14 cellular contexts compared by ENCODE assay signal in the genomic region with DNA sequence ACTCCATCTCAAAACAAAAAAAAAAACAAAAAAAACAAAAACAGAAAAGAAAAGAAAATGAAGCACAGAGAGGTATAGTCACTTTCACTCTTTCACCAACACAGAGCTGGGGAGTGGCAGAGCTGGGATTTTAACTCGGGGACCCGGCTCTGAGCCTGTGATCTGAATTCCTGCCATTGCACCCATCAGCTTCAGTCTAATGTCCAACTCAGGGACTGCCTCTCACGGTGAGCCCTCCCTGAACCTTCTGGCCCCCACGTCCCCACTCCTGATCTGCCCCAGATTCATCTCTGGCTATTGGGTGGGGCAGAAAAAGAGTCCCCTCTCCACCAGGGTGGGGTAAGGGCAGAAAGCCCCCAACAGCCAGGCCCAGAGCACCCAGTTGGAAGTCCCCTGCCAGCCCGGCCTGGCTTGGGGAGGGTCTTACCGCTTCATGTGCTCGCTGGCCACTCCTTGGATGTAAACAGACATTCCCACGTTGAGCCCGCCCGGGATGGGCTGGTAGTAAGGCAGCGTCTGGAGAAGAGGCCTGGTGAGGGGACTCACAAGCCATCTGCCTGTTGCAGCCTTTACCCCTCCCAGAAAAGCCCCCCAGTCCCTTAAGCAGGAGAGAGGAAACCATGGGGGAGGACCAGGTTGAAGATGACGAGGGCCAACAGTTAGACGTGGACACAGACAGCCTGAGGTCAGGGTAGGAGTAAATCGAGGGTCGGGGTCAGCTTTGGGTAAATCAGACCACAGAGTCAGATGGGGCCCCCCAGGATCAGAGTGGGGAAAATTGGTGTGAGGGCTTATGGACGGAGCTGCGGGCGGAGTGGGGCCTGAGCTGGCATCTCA. TPM values are rescaled to one million over a fixed set of nuclear protein-coding genes. Genes with fewer than 3 reads are reported as not detected.
DNase-seq lines count a peak whose midpoint lies in the region; ATAC-seq, FAIRE-seq and TF ChIP-seq lines count a peak whose summit lies in the region.
"Had no signal": no experiment of that assay in that cellular context is flagged by ENCODE, and none has a peak within 500 bp of the region (broad histone marks: within the 10 kb centered on the region; RNA-seq: fewer than 3 reads in every experiment).

No MANE protein-coding gene starts in this region.

- H3K4me1 ChIP-seq in body of pancreas (peaks cover 15% of the 10 kb centered on the region), pancreas (peaks cover 0 to 10% (median 9%) of the 10 kb centered on the region in 3 donors), trophoblast cell (ENCODE audit: control insufficient read depth in 1 of 2, insufficient read depth in 2 of 2, low read length in 2 of 2) (no peaks in the 10 kb centered on the region), PC-3 (ENCODE audit: insufficient read depth, low read length) (no peaks in the 10 kb centered on the region)

- WGBS in body of pancreas, 2 donors, result 64 to 75% methylated on average over 13 to 18 of the region's 18 CpGs
- 77 to 78% methylated on average over 18 of the region's 18 CpGs for WGBS in pancreas, 2 donors
- no CpG with 5 or more reads among the region's 18 CpGs for WGBS in trophoblast cell (ENCODE audit: extremely low coverage, insufficient coverage, insufficient read length)

- no peak overlapping the region for H2AFZ ChIP-seq in trophoblast cell (ENCODE audit: insufficient read depth, low read length, poor library complexity)
- H2AFZ ChIP-seq in PC-3 (ENCODE audit: low read length), result no peak overlapping the region

- no peak overlapping the region for H2BK5ac ChIP-seq in trophoblast cell (ENCODE audit: low read depth, low read length, poor library complexity)

- H3K18ac ChIP-seq in trophoblast cell (ENCODE audit: low read length), result no peak overlapping the region

- no peaks in the 10 kb centered on the region for H4K20me1 ChIP-seq in PC-3 (ENCODE audit: low read length)

- H3K27me3 ChIP-seq in body of pancreas (no peaks in the 10 kb centered on the region), pancreas (no peaks in the 10 kb centered on the region), trophoblast cell (ENCODE audit: insufficient read depth, low read length) (no peaks in the 10 kb centered on the region), PC-3 (ENCODE audit: low read length) (no peaks in the 10 kb centered on the region)

- POLR2A ChIA-PET in PC-3 (lab: Charles Lee; ENCODE audit: unreplicated experiment), result interaction anchor here (0.6 kb wide), 1 partner anchor 13 kb away, joined by 7 read pairs; no protein-coding TSS in a partner anchor

- H4K12ac ChIP-seq in trophoblast cell (ENCODE audit: low read depth, low read length), result no peak overlapping the region

- no peak overlapping the region for H2BK12ac ChIP-seq in trophoblast cell (ENCODE audit: low read length)

- H3K4ac ChIP-seq in trophoblast cell (ENCODE audit: low read depth, low read length), result no peak overlapping the region

- ATAC-seq in body of pancreas, result no peak
- no peak for ATAC-seq in pancreas
- no peak for ATAC-seq in PC-3

- H3K9ac ChIP-seq in trophoblast cell (ENCODE audit: low read length) (no peak overlapping the region), PC-3 (ENCODE audit: low read length) (no peak overlapping the region)

- H4K8ac ChIP-seq in trophoblast cell (ENCODE audit: low read depth, low read length), result no peak overlapping the region

- no peak for FAIRE-seq in pancreas (lab: Jason Lieb, UNC)

- no peak overlapping the region for H3K23ac ChIP-seq in trophoblast cell (ENCODE audit: low read length)

- H2BK120ac ChIP-seq in trophoblast cell (ENCODE audit: insufficient read depth, low read length, poor library complexity), result no peak overlapping the region

- H3F3A ChIP-seq in PC-3 (ENCODE audit: low read length, unreplicated experiment), result no peaks in the 10 kb centered on the region

- TF ChIP-seq POLR2A in body of pancreas (IDR thresholded peaks at IDR 0.05), result no peak

- TF ChIP-seq CTCF in body of pancreas (IDR thresholded peaks at IDR 0.05), result no peak
- TF ChIP-seq CTCF in pancreas (IDR thresholded peaks at IDR 0.05), result no peak
- no peak for TF ChIP-seq CTCF in PC-3 (conservative IDR thresholded peaks at IDR 0.05; ENCODE audit: low read depth, low read length)

- H3K9me3 ChIP-seq in body of pancreas (no peaks in the 10 kb centered on the region), pancreas (no peaks in the 10 kb centered on the region), trophoblast cell (ENCODE audit: insufficient read depth, low read depth, low read length) (no peaks in the 10 kb centered on the region), PC-3 (ENCODE audit: low read length) (no peaks in the 10 kb centered on the region)

- H3K4me2 ChIP-seq in trophoblast cell (ENCODE audit: low read length) (no peak overlapping the region), PC-3 (ENCODE audit: low read length) (no peak overlapping the region)

- H3K4me3 ChIP-seq in body of pancreas, result no peak overlapping the region
- H3K4me3 ChIP-seq in pancreas, result peak overlapping the region in 2 of 4 donors; percentile 24 to 29
- H3K4me3 ChIP-seq in trophoblast cell (ENCODE audit: low read depth, low read length), result no peak overlapping the region
- no peak overlapping the region for H3K4me3 ChIP-seq in PC-3 (ENCODE audit: low read length)

- no TSS peak for BruUV-seq in PC-3 (replicated peaks; lab: Mats Ljungman, UMichigan)

- H3K27ac ChIP-seq in body of pancreas (peak overlapping the region; percentile 65 to 77 (median 76)), pancreas (peak overlapping the region; percentile 22 to 55 (median 44)), trophoblast cell (ENCODE audit: low read depth, low read length) (no peak overlapping the region), PC-3 (ENCODE audit: low read length) (no peak overlapping the region)
- H3K27ac ChIP-seq: epithelial cell of prostate had no signal

- CTCF ChIA-PET in PC-3 (lab: Charles Lee), result no interaction called here

- peaks cover 0 to 7% of the 10 kb centered on the region in 2 donors for H3K36me3 ChIP-seq in body of pancreas (replicated peaks in 1 of 2; ENCODE audit: insufficient read depth in 1 of 2, low read depth in 2 of 2)
- peaks cover 0 to 19% (median 9%) of the 10 kb centered on the region in 3 donors for H3K36me3 ChIP-seq in pancreas
- peaks cover 17 to 22% of the 10 kb centered on the region in 2 experiments for H3K36me3 ChIP-seq in trophoblast cell (ENCODE audit: control insufficient read depth in 1 of 2, insufficient read depth in 2 of 2, low read length in 2 of 2)
- no peaks in the 10 kb centered on the region for H3K36me3 ChIP-seq in PC-3 (ENCODE audit: low read depth, low read length)

- intact Hi-C loops in body of pancreas (cut with DNase I) (no loop called here), pancreas (cut with DNase I) (no loop called here), PC-3 (cut with micrococcal nuclease) (no loop called here)

- H3K14ac ChIP-seq in trophoblast cell (ENCODE audit: low read length), result no peak overlapping the region

- H4K91ac ChIP-seq in trophoblast cell (ENCODE audit: low read depth, low read length), result no peak overlapping the region

- no peaks in the 10 kb centered on the region for H3K9me2 ChIP-seq in PC-3 (replicated peaks; ENCODE audit: low read length)

- no peaks in the 10 kb centered on the region for H3K79me1 ChIP-seq in trophoblast cell (ENCODE audit: low read length)

- no peak for DNase-seq in body of pancreas
- DNase-seq in pancreas, result peak in 1 of 6 donors; percentile 70
- no peak for DNase-seq in trophoblast cell
- DNase-seq in PC-3, result no peak
- DNase-seq: activated naive CD4-positive, alpha-beta T cell treated with anti-CD3 and anti-CD28 coated beads, Interleukin-2, amount 50 U/mL, for 16 hours; CD4-positive, alpha-beta memory T cell; GDM1; Karpas-422; NCI-H1694 treated with DMSO at 0.1 percent for 48 hours; NCI-H774; stimulated activated CD4-positive, alpha-beta T cell treated with anti-CD3 and anti-CD28 coated beads, Interleukin-4, amount 100 ng/mL, for 24 hours had no signal

- H2AK5ac ChIP-seq in trophoblast cell (ENCODE audit: low read length), result no peak overlapping the region

- H3K79me2 ChIP-seq in trophoblast cell (ENCODE audit: control insufficient read depth, insufficient read depth, low read length, poor library complexity) (no peaks in the 10 kb centered on the region), PC-3 (ENCODE audit: low read length) (no peaks in the 10 kb centered on the region)

RNA-seq across cellular contexts. Expression of a gene that starts 0.5 kb away (rescaled TPM):
- total RNA-seq in body of pancreas (100 to 1,000 TPM in 1 of 2 donors, 10 to 100 TPM in 1; 54.1 to 153 TPM), pancreas (10 to 100 TPM; 14.2 to 87.7 (median 63.7) TPM), PC-3 (2014; rRNA removed) (0.51 TPM in 1 of 2 replicates, not detected in the other)
- polyA plus RNA-seq in pancreas, result 100 to 1,000 TPM in 1 of 2 donors, 10 to 100 TPM in 1; 80.9 to 135 TPM
- polyA plus RNA-seq in trophoblast cell (2013), result 0.10 and 0.19 TPM in 2 replicates
- polyA plus RNA-seq: CD4-positive, alpha-beta memory T cell had no signal

RNA-seq across cellular contexts. Expression of a gene that starts 19.4 kb away (rescaled TPM):
- total RNA-seq in body of pancreas (10 to 100 TPM; 87.4 to 93.3 TPM), pancreas (100 to 1,000 TPM in 1 of 6 donors, 10 to 100 TPM in 5; 70.7 to 126 (median 92.5) TPM), PC-3 (2014; rRNA removed) (41.8 and 78.9 TPM in 2 replicates)
- 100 to 1,000 TPM; 112 to 197 TPM for polyA plus RNA-seq in pancreas
- 186 and 200 TPM in 2 replicates for polyA plus RNA-seq in trophoblast cell (2013)

RNA-seq across cellular contexts. Expression of a gene that starts 23.2 kb away (rescaled TPM):
- not detected for total RNA-seq in body of pancreas
- not detected for total RNA-seq in pancreas
- under 1 TPM in 1 of 2 donors, not detected in 1; 0.38 TPM for polyA plus RNA-seq in pancreas
- polyA plus RNA-seq in trophoblast cell (2013), result not detected in 2 replicates
- not detected in 2 replicates for total RNA-seq in PC-3 (2014; rRNA removed)
- total RNA-seq: CD4-positive, alpha-beta memory T cell; mesenteric fat pad; Right ventricle myocardium inferior had no signal
- polyA plus RNA-seq: CD4-positive, alpha-beta memory T cell had no signal

RNA-seq across cellular contexts. Expression of a gene that starts 37.6 kb away (rescaled TPM):
- total RNA-seq in body of pancreas (100 to 1,000 TPM in 1 of 2 donors, 10 to 100 TPM in 1; 80.4 to 139 TPM), pancreas (100 to 1,000 TPM in 4 of 6 donors, 10 to 100 TPM in 2; 97.0 to 161 (median 129) TPM), PC-3 (2014; rRNA removed) (315 and 331 TPM in 2 replicates)
- 100 to 1,000 TPM in 1 of 2 donors, 10 to 100 TPM in 1; 89.2 to 128 TPM for polyA plus RNA-seq in pancreas
- polyA plus RNA-seq in trophoblast cell (2013), result 227 and 231 TPM in 2 replicates

RNA-seq across cellular contexts. Expression of a gene that starts 38.9 kb away (rescaled TPM):
- total RNA-seq in body of pancreas (not detected), pancreas (not detected), PC-3 (2014; rRNA removed) (not detected in 2 replicates)
- not detected for polyA plus RNA-seq in pancreas
- polyA plus RNA-seq in trophoblast cell (2013), result not detected in 2 replicates
- total RNA-seq: CD4-positive, alpha-beta memory T cell; mesenteric fat pad; Right ventricle myocardium inferior had no signal
- polyA plus RNA-seq: CD4-positive, alpha-beta memory T cell had no signal

Comparison
In these comparisons a context has a peak if more than half of its experiments do, and no peak if none do; other contexts are left out.
1. H3K27ac ChIP-seq: peak in body of pancreas (4 of 4) and pancreas (4 of 4); none in trophoblast cell (single experiment) and PC-3 (single experiment).
2. RNA of a gene that starts 0.5 kb away (total RNA-seq): 54.1 to 153 TPM in body of pancreas and 14.2 to 87.7 TPM in pancreas; 0.51 TPM in PC-3; every median in the first group is over 10 times any median in the second.